Comparison of ENCODE assay signal across 8 cellular contexts in the genomic region with DNA sequence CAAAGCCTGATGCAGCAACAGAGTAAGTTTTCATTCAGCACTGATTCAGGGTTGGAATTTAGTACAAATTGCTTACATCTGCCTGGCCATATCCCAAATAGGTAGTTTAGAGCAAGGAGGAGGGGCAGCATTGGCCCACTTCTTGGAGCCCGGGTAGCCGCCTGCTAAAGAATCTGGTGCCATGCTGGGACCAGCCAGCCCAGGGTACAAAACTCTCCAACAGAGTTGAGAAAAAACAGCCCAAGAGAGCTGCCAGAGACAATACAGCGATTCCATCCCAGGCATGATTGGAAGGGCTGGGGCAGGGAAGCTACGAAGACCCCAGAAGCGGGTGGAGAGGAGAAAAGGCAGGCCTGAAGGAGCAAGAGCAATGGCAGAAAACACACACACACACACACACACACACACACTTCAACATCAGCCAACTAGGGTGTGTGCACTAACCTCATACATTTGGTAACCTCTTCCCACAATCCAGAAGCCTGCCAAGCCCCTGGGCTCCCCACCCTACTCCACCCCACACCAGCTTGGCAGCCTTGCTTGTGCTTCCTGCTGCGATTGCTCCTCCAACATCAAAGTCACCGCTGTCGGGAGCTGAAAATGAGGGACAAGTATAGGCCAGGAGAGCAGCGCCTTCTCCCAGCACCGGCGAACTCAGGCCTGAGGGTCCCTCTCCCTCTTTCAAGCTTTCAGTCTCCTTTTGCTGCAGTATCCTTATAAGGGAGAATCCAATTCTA. TPM values are rescaled to one million over a fixed set of nuclear protein-coding genes. Genes with fewer than 3 reads are reported as not detected.
DNase-seq lines count a peak whose midpoint lies in the region; ATAC-seq and TF ChIP-seq lines count a peak whose summit lies in the region.

No MANE protein-coding gene starts in this region.

- H3K27me3 ChIP-seq in MG63: peaks cover 11% of the 10 kb centered on the region

- peak overlapping the region; percentile 81 for H3K4me3 ChIP-seq in MG63

- intact Hi-C loops in activated T-helper 2 cell treated with anti-CD3 and anti-CD28 coated beads, Interferon-gamma antibody, Interleukin-2, Interleukin-4, amounts not matched to agents 10 μg/mL and 5 μg/mL and 100 μg/mL, durations not matched to agents 14 hours and 24 hours and 36 hours (cut with micrococcal nuclease): no loop called here
- intact Hi-C loops in head of caudate nucleus (cut with DNase I): no loop called here

- 0 out of 2 replicates have a peak, but pooled peaks cover 2% of the 10 kb centered on the region for H3K9me3 ChIP-seq in MG63

- H3K27ac Mint-ChIP-seq in activated T-helper 2 cell treated with anti-CD3 and anti-CD28 coated beads, Interferon-gamma antibody, Interleukin-2, Interleukin-4, amounts not matched to agents 10 μg/mL and 5 μg/mL and 100 μg/mL, durations not matched to agents 14 hours and 24 hours and 36 hours: peak overlapping the region; percentile 72
- H3K27ac Mint-ChIP-seq in osteocyte (ENCODE audit: unreplicated experiment): peak overlapping the region; percentile 87

- TF ChIP-seq CTCF in osteocyte (IDR thresholded peaks at IDR 0.05): no peak

- DNase-seq in EL (peak; percentile 41), MG63 (peak; percentile 81), head of caudate nucleus (peak in 25 of 42 donors; percentile 29 to 80 (median 60)), osteocyte (ENCODE audit: extremely low spot score, unreplicated experiment) (no peak), cerebellar nuclear complex (lab: John Stamatoyannopoulos, UW) (no peak)
- DNase-seq in activated T-helper 2 cell treated with anti-CD3 and anti-CD28 coated beads, Interferon-gamma antibody, Interleukin-2, Interleukin-4, amounts not matched to agents 10 μg/mL and 5 μg/mL and 100 μg/mL, durations not matched to agents 14 hours and 24 hours and 36 hours (ENCODE audit: low spot score): no peak

- no peak for ATAC-seq in HG03159 (IDR thresholded peaks at IDR 0.05; ENCODE audit: unreplicated experiment)
- ATAC-seq in GM21737 (IDR thresholded peaks at IDR 0.05; ENCODE audit: unreplicated experiment): no peak

- peak overlapping the region; percentile 95 for H3K4me3 Mint-ChIP-seq in activated T-helper 2 cell treated with anti-CD3 and anti-CD28 coated beads, Interferon-gamma antibody, Interleukin-2, Interleukin-4, amounts not matched to agents 10 μg/mL and 5 μg/mL and 100 μg/mL, durations not matched to agents 14 hours and 24 hours and 36 hours (ENCODE audit: low read depth)
- H3K4me3 Mint-ChIP-seq in osteocyte (ENCODE audit: unreplicated experiment): peak overlapping the region; percentile 89

- peaks cover 4% of the 10 kb centered on the region for H3K36me3 Mint-ChIP-seq in activated T-helper 2 cell treated with anti-CD3 and anti-CD28 coated beads, Interferon-gamma antibody, Interleukin-2, Interleukin-4, amounts not matched to agents 10 μg/mL and 5 μg/mL and 100 μg/mL, durations not matched to agents 14 hours and 24 hours and 36 hours (ENCODE audit: low read depth)
- H3K36me3 Mint-ChIP-seq in osteocyte (ENCODE audit: unreplicated experiment): no peaks in the 10 kb centered on the region

- peaks cover 40% of the 10 kb centered on the region for H3K4me1 Mint-ChIP-seq in activated T-helper 2 cell treated with anti-CD3 and anti-CD28 coated beads, Interferon-gamma antibody, Interleukin-2, Interleukin-4, amounts not matched to agents 10 μg/mL and 5 μg/mL and 100 μg/mL, durations not matched to agents 14 hours and 24 hours and 36 hours (ENCODE audit: low read depth)
- peaks cover 29% of the 10 kb centered on the region for H3K4me1 Mint-ChIP-seq in osteocyte (ENCODE audit: unreplicated experiment)

- peaks cover 4% of the 10 kb centered on the region for H3K27me3 Mint-ChIP-seq in activated T-helper 2 cell treated with anti-CD3 and anti-CD28 coated beads, Interferon-gamma antibody, Interleukin-2, Interleukin-4, amounts not matched to agents 10 μg/mL and 5 μg/mL and 100 μg/mL, durations not matched to agents 14 hours and 24 hours and 36 hours (ENCODE audit: low read depth)
- peaks cover 5% of the 10 kb centered on the region for H3K27me3 Mint-ChIP-seq in osteocyte (ENCODE audit: unreplicated experiment)

- no peaks in the 10 kb centered on the region for H3K36me3 ChIP-seq in MG63

- H3K9me3 Mint-ChIP-seq in activated T-helper 2 cell treated with anti-CD3 and anti-CD28 coated beads, Interferon-gamma antibody, Interleukin-2, Interleukin-4, amounts not matched to agents 10 μg/mL and 5 μg/mL and 100 μg/mL, durations not matched to agents 14 hours and 24 hours and 36 hours: no peaks in the 10 kb centered on the region
- H3K9me3 Mint-ChIP-seq in osteocyte (ENCODE audit: unreplicated experiment): no peaks in the 10 kb centered on the region

RNA-seq across cellular contexts. Expression of a gene that starts 1.3 kb away (rescaled TPM):
- 2.8 and 3.4 TPM in 2 replicates for total RNA-seq in MG63 (2014; rRNA removed; shearing (Covaris generic); ENCODE audit: low replicate concordance)
- total RNA-seq in activated T-helper 2 cell treated with anti-CD3 and anti-CD28 coated beads, Interferon-gamma antibody, Interleukin-2, Interleukin-4, amounts not matched to agents 10 μg/mL and 5 μg/mL and 100 μg/mL, durations not matched to agents 14 hours and 24 hours and 36 hours: 16.9 and 18.5 TPM in 2 replicates
- total RNA-seq in osteocyte: 14.9 and 17.5 TPM in 2 replicates

RNA-seq across cellular contexts. Expression of a gene that starts 22.9 kb away (rescaled TPM):
- 6.6 and 7.2 TPM in 2 replicates for total RNA-seq in MG63 (2014; rRNA removed; shearing (Covaris generic); ENCODE audit: low replicate concordance)
- total RNA-seq in activated T-helper 2 cell treated with anti-CD3 and anti-CD28 coated beads, Interferon-gamma antibody, Interleukin-2, Interleukin-4, amounts not matched to agents 10 μg/mL and 5 μg/mL and 100 μg/mL, durations not matched to agents 14 hours and 24 hours and 36 hours: 74.5 and 79.1 TPM in 2 replicates
- 70.8 and 77.3 TPM in 2 replicates for total RNA-seq in osteocyte

Comparison
In these comparisons a context has a peak if more than half of its experiments do, and no peak if none do; other contexts are left out.
1. DNase-seq: peak in EL (single experiment), MG63 (single experiment) and head of caudate nucleus (25 of 42); none in activated T-helper 2 cell treated with anti-CD3 and anti-CD28 coated beads, Interferon-gamma antibody, Interleukin-2, Interleukin-4, amounts not matched to agents 10 μg/mL and 5 μg/mL and 100 μg/mL, durations not matched to agents 14 hours and 24 hours and 36 hours (single experiment), osteocyte (single experiment) and cerebellar nuclear complex (0 of 2).